Comparison of ENCODE assay signal across 9 cellular contexts in the genomic region with DNA sequence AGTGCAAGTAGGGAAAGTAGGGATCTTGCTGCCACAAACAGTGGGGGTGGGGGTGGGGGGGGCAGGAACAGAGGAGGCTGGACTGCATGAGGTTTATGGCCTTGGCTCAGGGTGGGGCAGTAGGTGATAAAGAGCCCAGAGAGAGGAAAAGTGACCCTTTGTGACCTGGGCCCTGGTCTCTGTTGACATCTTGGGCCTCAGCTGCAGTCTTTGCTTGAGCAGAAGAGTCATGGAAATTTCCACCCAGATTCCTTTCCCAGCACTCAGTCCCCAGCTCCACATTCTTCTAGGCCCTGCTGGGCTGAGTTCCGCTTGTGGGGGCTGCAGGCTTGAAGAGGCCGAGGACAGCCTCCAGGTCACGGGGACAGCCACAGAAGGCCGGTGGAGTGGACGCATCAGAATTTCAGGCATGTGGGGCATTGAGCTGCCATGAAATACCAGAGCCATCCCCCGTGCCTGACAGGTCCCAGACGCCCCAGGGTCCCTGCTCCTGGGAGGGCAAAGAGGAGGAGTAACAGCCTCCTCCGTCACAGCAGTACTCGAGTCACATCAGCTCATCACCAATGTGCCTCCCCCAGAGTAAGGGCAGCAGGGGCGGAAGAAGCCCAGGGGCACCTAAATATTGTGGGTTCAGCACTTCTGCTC. TPM values are rescaled to one million over a fixed set of nuclear protein-coding genes. Genes with fewer than 3 reads are reported as not detected.
DNase-seq lines count a peak whose midpoint lies in the region; ATAC-seq, FAIRE-seq and TF ChIP-seq lines count a peak whose summit lies in the region.
"Had no signal": no experiment of that assay in that cellular context is flagged by ENCODE, and none has a peak within 500 bp of the region (broad histone marks: within the 10 kb centered on the region; RNA-seq: fewer than 3 reads in every experiment).

No MANE protein-coding gene starts in this region.

- H3K9me1 ChIP-seq in keratinocyte (ENCODE audit: control insufficient read depth, extremely low read depth, insufficient read depth, low read length), result peaks cover 6% of the 10 kb centered on the region

- no peak overlapping the region for H3K4me3 ChIP-seq in keratinocyte (ENCODE audit: control insufficient read depth in 2 of 3, extremely low read depth in 1 of 3, insufficient read depth in 2 of 3, low read depth in 1 of 3, low read length in 3 of 3)

- peak overlapping the region; percentile 86 for H3K9ac ChIP-seq in keratinocyte (ENCODE audit: control insufficient read depth, extremely low read depth, insufficient read depth, low read length)

- H3K27ac ChIP-seq in keratinocyte (ENCODE audit: control insufficient read depth, insufficient read depth, low read length), result peak overlapping the region; percentile 94

- H3K36me3 Mint-ChIP-seq in MCF 10A (ENCODE audit: insufficient read depth, unreplicated experiment), result peaks cover 8% of the 10 kb centered on the region
- no peaks in the 10 kb centered on the region for H3K36me3 Mint-ChIP-seq in stimulated activated memory B cell treated with anti-CD40 and anti-IgM and Interleukin-4, amounts not matched to agents 10 μg/mL and 1 μg/mL and 100 μg/mL, for 72 hours

- POLR2A ChIA-PET in MCF 10A (lab: Yijun Ruan, JAX), result interaction anchor here (2.6 to 30.1 kb wide), 5 partner anchors 15 to 69 kb away, joined by 13 to 2994 read pairs (median 1360); a partner anchor contains a TSS

- H3K27ac Mint-ChIP-seq in MCF 10A (ENCODE audit: low read depth, unreplicated experiment), result peak overlapping the region; percentile 96
- H3K27ac Mint-ChIP-seq in stimulated activated memory B cell treated with anti-CD40 and anti-IgM and Interleukin-4, amounts not matched to agents 10 μg/mL and 1 μg/mL and 100 μg/mL, for 72 hours, result peak overlapping the region; percentile 80

- CTCF ChIA-PET in MCF 10A (lab: Yijun Ruan, JAX), result interaction anchor here (0.7 to 3.7 kb wide), 5 partner anchors 10 to 45 kb away, joined by 4 to 26 read pairs (median 10); no protein-coding TSS in a partner anchor

- peaks cover 3% of the 10 kb centered on the region for H3K79me2 ChIP-seq in keratinocyte (ENCODE audit: control insufficient read depth, insufficient read depth, low read length)

- H2AFZ ChIP-seq in keratinocyte (ENCODE audit: control insufficient read depth, low read length), result no peak overlapping the region

- H3K9me3 ChIP-seq in keratinocyte (ENCODE audit: control insufficient read depth, low read depth, low read length), result no peaks in the 10 kb centered on the region

- no peak for ATAC-seq in stimulated activated memory B cell treated with anti-CD40 and anti-IgM and Interleukin-4, amounts not matched to agents 10 μg/mL and 1 μg/mL and 100 μg/mL, for 72 hours
- ATAC-seq in HG03432 (IDR thresholded peaks at IDR 0.05; ENCODE audit: unreplicated experiment) (no peak), HG03108 (IDR thresholded peaks at IDR 0.05; ENCODE audit: unreplicated experiment) (no peak), GM18870 (IDR thresholded peaks at IDR 0.05; ENCODE audit: unreplicated experiment) (no peak)

- H3K9me3 Mint-ChIP-seq in MCF 10A (ENCODE audit: unreplicated experiment), result no peaks in the 10 kb centered on the region
- H3K9me3 Mint-ChIP-seq in stimulated activated memory B cell treated with anti-CD40 and anti-IgM and Interleukin-4, amounts not matched to agents 10 μg/mL and 1 μg/mL and 100 μg/mL, for 72 hours, result no peaks in the 10 kb centered on the region

- no peaks in the 10 kb centered on the region for H3K27me3 ChIP-seq in keratinocyte (ENCODE audit: control insufficient read depth, extremely low read depth, insufficient read depth, low read length)

- no peak overlapping the region for H3K4me3 Mint-ChIP-seq in MCF 10A (ENCODE audit: unreplicated experiment)
- no peak overlapping the region for H3K4me3 Mint-ChIP-seq in stimulated activated memory B cell treated with anti-CD40 and anti-IgM and Interleukin-4, amounts not matched to agents 10 μg/mL and 1 μg/mL and 100 μg/mL, for 72 hours

- H3K4me2 ChIP-seq in keratinocyte (ENCODE audit: control insufficient read depth, extremely low read depth, insufficient read depth, low read depth, low read length), result peak overlapping the region; percentile 63

- DNase-seq in HCEC 1CT (peak; percentile 89), MCF 10A (ENCODE audit: unreplicated experiment) (no peak), keratinocyte (ENCODE audit: low read depth, low spot score) (no peak)
- DNase-seq in stimulated activated CD4-positive, alpha-beta T cell treated with anti-CD3 and anti-CD28 coated beads, Interleukin-4, amount 100 ng/mL, for 4 hours, result no peak

- no TSS peak for BruUV-seq in MCF 10A (replicated peaks; lab: Mats Ljungman, UMichigan)

- no peaks in the 10 kb centered on the region for H3K36me3 ChIP-seq in keratinocyte (ENCODE audit: control insufficient read depth in 2 of 2, extremely low read depth in 1 of 2, insufficient read depth in 2 of 2, low read length in 2 of 2)

- dilution Hi-C loops in keratinocyte (cut with MboI; ENCODE audit: extremely low pct_ligation_motif_present, low sequenced_read_pairs), result no loop called here

- peaks cover 91% of the 10 kb centered on the region for H3K4me1 ChIP-seq in keratinocyte (ENCODE audit: control insufficient read depth, extremely low read depth, insufficient read depth, low read length)

- intact Hi-C loops in MCF 10A (cut with micrococcal nuclease), result no loop called here

- no peaks in the 10 kb centered on the region for H4K20me1 ChIP-seq in keratinocyte (ENCODE audit: control insufficient read depth, extremely low read depth, insufficient read depth, low read length)

- peaks cover 54% of the 10 kb centered on the region for H3K4me1 Mint-ChIP-seq in MCF 10A (ENCODE audit: insufficient read depth, unreplicated experiment)
- H3K4me1 Mint-ChIP-seq in stimulated activated memory B cell treated with anti-CD40 and anti-IgM and Interleukin-4, amounts not matched to agents 10 μg/mL and 1 μg/mL and 100 μg/mL, for 72 hours, result peaks cover 69% of the 10 kb centered on the region

- TF ChIP-seq CTCF in MCF 10A (IDR thresholded peaks at IDR 0.05; ENCODE audit: unreplicated experiment) (no peak), keratinocyte (optimal IDR thresholded peaks at IDR 0.05 in 1 of 3, IDR thresholded peaks at IDR 0.05 in 1 of 3, conservative IDR thresholded peaks at IDR 0.05 in 1 of 3; ENCODE audit: extremely low read depth in 1 of 3, insufficient read depth in 2 of 3, low read length in 3 of 3) (no peak)

- no peaks in the 10 kb centered on the region for H3K27me3 Mint-ChIP-seq in MCF 10A (ENCODE audit: insufficient read depth, unreplicated experiment)
- no peaks in the 10 kb centered on the region for H3K27me3 Mint-ChIP-seq in stimulated activated memory B cell treated with anti-CD40 and anti-IgM and Interleukin-4, amounts not matched to agents 10 μg/mL and 1 μg/mL and 100 μg/mL, for 72 hours

- no peak for FAIRE-seq in keratinocyte (lab: Jason Lieb, UNC)
- FAIRE-seq: TTC549 had no signal

RNA-seq across cellular contexts. Expression of a gene that starts 9.7 kb away (rescaled TPM):
- 10,851 and 12,068 TPM in 2 replicates for total RNA-seq in MCF 10A (2022)
- 337 to 1,845 TPM (median 1,768 TPM) in 3 replicates for polyA plus RNA-seq in keratinocyte
- polyA plus RNA-seq in keratinocyte (2011; ENCODE audit: low read depth), result 22,009 TPM
- polyA plus RNA-seq in keratinocyte (2011; cell fraction: cytosol; rRNA removed), result 14.9 and 37.5 TPM in 2 replicates
- 6,319 and 7,235 TPM in 2 replicates for polyA plus RNA-seq in keratinocyte (2011; cell fraction: nucleus; rRNA removed)
- 429 and 9,619 TPM in 2 replicates for polyA plus RNA-seq in keratinocyte (2012; ENCODE audit: low replicate concordance)
- 2,284 to 11,976 TPM (median 9,145 TPM) in 3 replicates for polyA minus RNA-seq in keratinocyte
- 408 TPM for polyA minus RNA-seq in keratinocyte (2011; cell fraction: cytosol; rRNA and poly(A)+ RNA removed)
- polyA minus RNA-seq in keratinocyte (2011; cell fraction: nucleus; rRNA and poly(A)+ RNA removed), result 24,947 and 60,709 TPM in 2 replicates

RNA-seq across cellular contexts. Expression of a gene that starts 35.7 kb away (rescaled TPM):
- total RNA-seq in MCF 10A (2022), result 70.9 and 75.5 TPM in 2 replicates
- polyA plus RNA-seq in keratinocyte, result 31.3 to 51.2 TPM (median 44.1 TPM) in 3 replicates
- polyA plus RNA-seq in keratinocyte (2011; ENCODE audit: low read depth), result 25.3 TPM
- 40.7 and 65.2 TPM in 2 replicates for polyA plus RNA-seq in keratinocyte (2011; cell fraction: cytosol; rRNA removed)
- 52.1 and 72.4 TPM in 2 replicates for polyA plus RNA-seq in keratinocyte (2011; cell fraction: nucleus; rRNA removed)
- 33.0 and 44.5 TPM in 2 replicates for polyA plus RNA-seq in keratinocyte (2012; ENCODE audit: low replicate concordance)
- 34.8 to 75.0 TPM (median 43.7 TPM) in 3 replicates for polyA minus RNA-seq in keratinocyte
- 43.0 TPM for polyA minus RNA-seq in keratinocyte (2011; cell fraction: cytosol; rRNA and poly(A)+ RNA removed)
- 24.6 and 32.7 TPM in 2 replicates for polyA minus RNA-seq in keratinocyte (2011; cell fraction: nucleus; rRNA and poly(A)+ RNA removed)
